ENCODE assay signal across 10 cellular contexts in the genomic region with DNA sequence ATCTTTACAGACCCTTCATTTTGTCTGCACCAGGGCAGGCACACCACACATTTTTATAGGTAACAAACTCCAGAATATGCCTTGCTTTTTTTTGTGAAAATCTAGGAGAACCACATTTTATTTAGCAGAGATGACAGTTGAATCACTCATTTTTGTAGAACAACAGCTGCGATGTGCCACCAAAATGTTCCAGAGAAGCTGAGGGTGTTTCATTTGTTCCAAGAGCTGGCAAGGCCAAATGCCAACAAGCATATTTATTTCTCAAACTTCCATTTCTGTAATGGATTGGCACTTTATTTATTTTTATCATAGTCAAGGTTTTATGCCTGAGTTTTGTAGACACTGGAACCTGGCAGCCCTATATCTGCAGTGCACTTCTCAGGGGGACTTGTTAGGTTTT. TPM values are rescaled to one million over a fixed set of nuclear protein-coding genes. Genes with fewer than 3 reads are reported as not detected.
"Had no signal": no experiment of that assay in that cellular context is flagged by ENCODE, and none has a peak within 500 bp of the region (broad histone marks: within the 10 kb centered on the region; RNA-seq: fewer than 3 reads in every experiment).

No MANE protein-coding gene starts in this region.

- ATAC-seq: HCT116, K562 had no signal

- H3K9me3 ChIP-seq: HAP-1 had no signal

- H3K27ac Mint-ChIP-seq: HFFc6 had no signal

- DNase-seq: GOT3, H7, HFFc6, IMR-90 had no signal

- H3K27ac ChIP-seq: HL-60 had no signal

- H3K4me3 ChIP-seq: HAP-1, K562 had no signal

- H3K4me3 Mint-ChIP-seq: HFFc6 had no signal

- FAIRE-seq: K562 had no signal

- H3K36me3 ChIP-seq: HAP-1 had no signal

- H3K4me1 ChIP-seq: HAP-1 had no signal

RNA-seq across cellular contexts. Expression of a gene that starts 10.4 kb away (rescaled TPM):
- total RNA-seq: H4, H7, HFFc6, HT1080, IMR-90, K562 had no signal
